In the genomic region with DNA sequence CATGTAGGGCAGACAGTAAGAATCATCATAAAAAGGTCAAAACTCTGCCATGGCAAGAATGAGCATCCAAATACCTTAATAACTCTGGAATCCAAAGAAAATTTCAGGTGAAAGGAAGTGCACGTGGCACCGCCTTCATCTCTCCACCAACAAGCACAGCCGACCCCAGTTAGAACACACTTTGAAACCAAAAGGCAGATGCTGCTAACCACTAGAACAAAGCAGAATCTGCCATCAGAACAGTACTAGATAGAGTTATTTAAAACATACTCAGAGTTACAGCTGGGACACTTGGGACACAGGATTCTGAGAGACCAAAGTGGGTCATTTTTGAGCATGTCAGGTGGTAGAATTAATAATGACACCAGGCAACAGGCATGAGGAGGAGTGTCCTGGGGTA, we compare ENCODE assay signal across 19 cellular contexts.
DNase-seq lines count a peak whose midpoint lies in the region; ATAC-seq, FAIRE-seq and TF ChIP-seq lines count a peak whose summit lies in the region.
"Had no signal": no experiment of that assay in that cellular context is flagged by ENCODE, and none has a peak within 500 bp of the region (broad histone marks: within the 10 kb centered on the region; RNA-seq: fewer than 3 reads in every experiment).

No MANE protein-coding gene starts in this region.

- H3K27ac Mint-ChIP-seq in activated CD8-positive, alpha-beta memory T cell treated with anti-CD3 and anti-CD28 coated beads, Interleukin-2, amount 10 ng/mL, durations not matched to agents 7 days and 5 days, result no peak overlapping the region
- H3K27ac Mint-ChIP-seq: HFFc6 had no signal

- H3K36me3 ChIP-seq in KMS-11 (ENCODE audit: insufficient read depth) (no peaks in the 10 kb centered on the region), kidney (ENCODE audit: control insufficient read depth in 1 of 2, insufficient read depth in 2 of 2, low read length in 2 of 2) (no peaks in the 10 kb centered on the region)

- H3K27me3 ChIP-seq in KMS-11 (ENCODE audit: insufficient read depth, low read depth), result peaks cover 13% of the 10 kb centered on the region

- peaks cover 1% of the 10 kb centered on the region for H3K36me3 Mint-ChIP-seq in activated CD8-positive, alpha-beta memory T cell treated with anti-CD3 and anti-CD28 coated beads, Interleukin-2, amount 10 ng/mL, durations not matched to agents 7 days and 5 days

- peaks cover 73% of the 10 kb centered on the region for H3K27me3 Mint-ChIP-seq in activated CD8-positive, alpha-beta memory T cell treated with anti-CD3 and anti-CD28 coated beads, Interleukin-2, amount 10 ng/mL, durations not matched to agents 7 days and 5 days

- no peaks in the 10 kb centered on the region for H3K9me3 ChIP-seq in kidney (ENCODE audit: control insufficient read depth in 1 of 2, low read length in 2 of 2)

- peaks cover 30% of the 10 kb centered on the region for H3K4me1 Mint-ChIP-seq in activated CD8-positive, alpha-beta memory T cell treated with anti-CD3 and anti-CD28 coated beads, Interleukin-2, amount 10 ng/mL, durations not matched to agents 7 days and 5 days

- H3K4me2 ChIP-seq in KMS-11, result peak overlapping the region; percentile 62

- DNase-seq in kidney (peak; percentile 6), NCI-H1436 (lab: John Stamatoyannopoulos, UW) (no peak)
- DNase-seq in activated CD8-positive, alpha-beta memory T cell treated with anti-CD3 and anti-CD28 coated beads, Interleukin-2, amount 10 ng/mL, durations not matched to agents 7 days and 5 days, result no peak
- DNase-seq: DMS 273 treated with DMSO at 0.1 percent for 48 hours, GDM1, HFFc6, IMR-90, Kasumi-1, NCI-H1105 treated with DMSO at 0.1 percent for 48 hours, NCI-H1930, NCI-H526 treated with DMSO at 0.1 percent for 48 hours had no signal

- H3K4me1 ChIP-seq in KMS-11 (ENCODE audit: low read depth, poor library complexity, severe bottlenecking) (peaks cover 57% of the 10 kb centered on the region), kidney (ENCODE audit: control insufficient read depth in 1 of 2, insufficient read depth in 1 of 2, low read depth in 1 of 2, low read length in 2 of 2) (peaks cover 0 to 5% of the 10 kb centered on the region in 2 donors)

- H3K27ac ChIP-seq in KMS-11 (peak overlapping the region; percentile 29; the same call in 1 of the 2 replicates), kidney (ENCODE audit: low read depth in 2 of 2, low read length in 2 of 2) (no peak overlapping the region)
- H3K27ac ChIP-seq: C4-2B, RWPE1 had no signal

- intact Hi-C loops in kidney (cut with DNase I), result no loop called here

- H3K79me2 ChIP-seq in KMS-11 (ENCODE audit: insufficient read depth, low read depth), result no peaks in the 10 kb centered on the region

- no peak overlapping the region for H2AFZ ChIP-seq in KMS-11 (ENCODE audit: low read depth)

- CTCF ChIA-PET in activated CD8-positive, alpha-beta memory T cell treated with anti-CD3 and anti-CD28 coated beads, Interleukin-2, amount 10 ng/mL, durations not matched to agents 7 days and 5 days (lab: Charles Lee), result no interaction called here

- H3K4me3 Mint-ChIP-seq in activated CD8-positive, alpha-beta memory T cell treated with anti-CD3 and anti-CD28 coated beads, Interleukin-2, amount 10 ng/mL, durations not matched to agents 7 days and 5 days, result no peak overlapping the region
- H3K4me3 Mint-ChIP-seq: HFFc6 had no signal

- FAIRE-seq in kidney (lab: Jason Lieb, UNC), result no peak
- FAIRE-seq: GM12891, H54 had no signal

- H3K9ac ChIP-seq in KMS-11 (no peak overlapping the region), kidney (ENCODE audit: low read length in 2 of 2) (no peak overlapping the region)

- no peaks in the 10 kb centered on the region for H3K9me3 Mint-ChIP-seq in activated CD8-positive, alpha-beta memory T cell treated with anti-CD3 and anti-CD28 coated beads, Interleukin-2, amount 10 ng/mL, durations not matched to agents 7 days and 5 days (ENCODE audit: low read depth)

- peak; percentile 62 for ATAC-seq in GM18517 (IDR thresholded peaks at IDR 0.05; ENCODE audit: unreplicated experiment)
- ATAC-seq in GM19351 (IDR thresholded peaks at IDR 0.05; ENCODE audit: unreplicated experiment), result peak; percentile 46
- ATAC-seq in activated CD8-positive, alpha-beta memory T cell treated with anti-CD3 and anti-CD28 coated beads, Interleukin-2, amount 10 ng/mL, durations not matched to agents 7 days and 5 days, result no peak
- ATAC-seq in GM21360 (IDR thresholded peaks at IDR 0.05; ENCODE audit: unreplicated experiment), result no peak

- H4K20me1 ChIP-seq in KMS-11 (ENCODE audit: insufficient read depth), result no peaks in the 10 kb centered on the region

- no peak for TF ChIP-seq CTCF in KMS-11 (conservative IDR thresholded peaks at IDR 0.05; ENCODE audit: low read depth, low read length)
- TF ChIP-seq CTCF in kidney (IDR thresholded peaks at IDR 0.05; ENCODE audit: borderline replicate concordance, extremely low read depth, insufficient read depth), result no peak

- H3K4me3 ChIP-seq in KMS-11 (IDR thresholded peaks at IDR 0.05; ENCODE audit: insufficient read depth, low read depth, low read length) (no peak overlapping the region), kidney (ENCODE audit: low read length in 2 of 2) (no peak overlapping the region)

Comparison
In these comparisons a context has a peak if more than half of its experiments do, and no peak if none do; other contexts are left out.
1. ATAC-seq: peak in GM18517 (single experiment) and GM19351 (single experiment); none in activated CD8-positive, alpha-beta memory T cell treated with anti-CD3 and anti-CD28 coated beads, Interleukin-2, amount 10 ng/mL, durations not matched to agents 7 days and 5 days (single experiment) and GM21360 (single experiment).